8 cellular contexts compared by ENCODE assay signal in the genomic region with DNA sequence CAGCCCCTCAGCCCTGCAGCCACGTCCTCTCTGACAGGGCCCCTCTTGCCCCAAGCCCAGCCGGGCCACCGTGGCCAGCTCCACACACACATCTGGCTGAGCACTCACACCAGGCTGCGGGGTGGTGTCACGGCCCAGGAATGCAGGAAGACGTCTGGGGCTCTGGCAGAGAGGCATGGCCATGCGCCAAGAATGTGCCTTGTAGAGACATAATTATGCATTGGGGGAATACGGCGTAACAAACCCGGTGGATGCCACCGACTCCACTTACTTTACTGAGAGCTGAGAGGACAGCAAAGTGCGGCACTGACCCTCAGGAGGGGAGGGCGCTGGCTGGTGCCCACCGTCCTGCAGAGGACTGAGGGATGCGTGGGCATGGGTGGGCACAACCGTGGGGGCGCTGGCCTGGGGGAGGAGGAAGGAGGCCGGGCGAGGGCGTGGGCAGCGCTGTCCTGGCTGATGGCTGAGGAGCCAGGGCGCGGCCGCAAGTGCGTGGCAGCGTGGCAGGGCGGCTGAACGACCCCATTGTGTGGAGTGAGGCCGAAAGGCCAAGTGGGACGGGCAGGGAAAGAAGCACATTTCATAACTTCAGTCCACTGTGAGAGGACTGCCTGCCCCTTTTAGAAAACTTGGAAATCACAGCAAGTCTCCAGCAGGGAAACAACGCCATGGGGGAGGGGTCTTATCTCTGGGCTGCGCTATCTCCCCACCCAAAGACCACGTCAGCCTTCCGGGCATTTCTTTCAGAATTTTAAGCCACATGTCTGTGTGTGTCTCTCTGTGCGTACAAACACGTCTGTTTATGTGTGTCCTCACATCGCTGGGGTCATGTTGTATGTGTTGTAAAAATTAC. TPM values are rescaled to one million over a fixed set of nuclear protein-coding genes. Genes with fewer than 3 reads are reported as not detected.
DNase-seq lines count a peak whose midpoint lies in the region; ATAC-seq, FAIRE-seq and TF ChIP-seq lines count a peak whose summit lies in the region.

No MANE protein-coding gene starts in this region.

- H3K4me3 ChIP-seq in HFF-Myc (replicated peaks; ENCODE audit: low read depth, low read length) (peak overlapping the region; percentile 16; the same call in 1 of the 2 replicates), WI38 (ENCODE audit: low read depth, low read length) (peak overlapping the region; percentile 53)

- H3K36me3 Mint-ChIP-seq in stimulated activated effector memory CD8-positive, alpha-beta T cell treated with anti-CD3 and anti-CD28 coated beads, Interleukin-12 subunit alpha, Interleukin-12 subunit beta, amount 100 ng/mL, for 72 hours, result peaks cover 16% of the 10 kb centered on the region

- peak overlapping the region; percentile 48 for H3K27ac Mint-ChIP-seq in stimulated activated effector memory CD8-positive, alpha-beta T cell treated with anti-CD3 and anti-CD28 coated beads, Interleukin-12 subunit alpha, Interleukin-12 subunit beta, amount 100 ng/mL, for 72 hours

- TF ChIP-seq CTCF in HFF-Myc (IDR thresholded peaks at IDR 0.05; ENCODE audit: low read depth, low read length, missing control alignments) (no peak), WI38 (IDR thresholded peaks at IDR 0.05; ENCODE audit: low read depth, low read length) (no peak), D721Med (IDR thresholded peaks at IDR 0.05; ENCODE audit: insufficient read depth, missing control alignments) (no peak)

- no peaks in the 10 kb centered on the region for H3K4me1 Mint-ChIP-seq in stimulated activated effector memory CD8-positive, alpha-beta T cell treated with anti-CD3 and anti-CD28 coated beads, Interleukin-12 subunit alpha, Interleukin-12 subunit beta, amount 100 ng/mL, for 72 hours

- DNase-seq in HFF-Myc (ENCODE audit: extremely low read depth, low read depth), result peak; percentile 83
- DNase-seq in left ventricle myocardium superior, result peak; percentile 90
- no peak for DNase-seq in stimulated activated effector memory CD8-positive, alpha-beta T cell treated with anti-CD3 and anti-CD28 coated beads, Interleukin-12 subunit alpha, Interleukin-12 subunit beta, amount 100 ng/mL, for 72 hours (ENCODE audit: low spot score in 2 of 2)
- DNase-seq in D721Med (ENCODE audit: insufficient read length, low spot score), result no peak
- DNase-seq in UCSD-AML1 (lab: John Stamatoyannopoulos, UW; ENCODE audit: unreplicated experiment), result no peak
- no peak for DNase-seq in activated CD4-positive, alpha-beta T cell treated with anti-CD3 and anti-CD28 coated beads for 48 hours

- no peak for FAIRE-seq in D721Med (lab: Jason Lieb, UNC)

- H3K9me3 Mint-ChIP-seq in stimulated activated effector memory CD8-positive, alpha-beta T cell treated with anti-CD3 and anti-CD28 coated beads, Interleukin-12 subunit alpha, Interleukin-12 subunit beta, amount 100 ng/mL, for 72 hours, result no peaks in the 10 kb centered on the region

- no peak overlapping the region for H3K4me3 Mint-ChIP-seq in stimulated activated effector memory CD8-positive, alpha-beta T cell treated with anti-CD3 and anti-CD28 coated beads, Interleukin-12 subunit alpha, Interleukin-12 subunit beta, amount 100 ng/mL, for 72 hours

- intact Hi-C loops in left ventricle myocardium superior (cut with micrococcal nuclease), result no loop called here

- ATAC-seq in left ventricle myocardium superior (peak; percentile 86), HG02885 (IDR thresholded peaks at IDR 0.05; ENCODE audit: poor library complexity, unreplicated experiment) (no peak)
- ATAC-seq in stimulated activated effector memory CD8-positive, alpha-beta T cell treated with anti-CD3 and anti-CD28 coated beads, Interleukin-12 subunit alpha, Interleukin-12 subunit beta, amount 100 ng/mL, for 72 hours, result no peak

RNA-seq across cellular contexts. Expression of gene METRNL, which starts 30.6 kb away (rescaled TPM):
- 68.4 TPM for total RNA-seq in left ventricle myocardium superior

Comparison
In these comparisons a context has a peak if more than half of its experiments do, and no peak if none do; other contexts are left out.
1. DNase-seq: peak in HFF-Myc (single experiment) and left ventricle myocardium superior (single experiment); none in stimulated activated effector memory CD8-positive, alpha-beta T cell treated with anti-CD3 and anti-CD28 coated beads, Interleukin-12 subunit alpha, Interleukin-12 subunit beta, amount 100 ng/mL, for 72 hours (0 of 2), D721Med (single experiment), UCSD-AML1 (single experiment) and activated CD4-positive, alpha-beta T cell treated with anti-CD3 and anti-CD28 coated beads for 48 hours (single experiment).